22 cellular contexts compared by ENCODE assay signal in the genomic region with DNA sequence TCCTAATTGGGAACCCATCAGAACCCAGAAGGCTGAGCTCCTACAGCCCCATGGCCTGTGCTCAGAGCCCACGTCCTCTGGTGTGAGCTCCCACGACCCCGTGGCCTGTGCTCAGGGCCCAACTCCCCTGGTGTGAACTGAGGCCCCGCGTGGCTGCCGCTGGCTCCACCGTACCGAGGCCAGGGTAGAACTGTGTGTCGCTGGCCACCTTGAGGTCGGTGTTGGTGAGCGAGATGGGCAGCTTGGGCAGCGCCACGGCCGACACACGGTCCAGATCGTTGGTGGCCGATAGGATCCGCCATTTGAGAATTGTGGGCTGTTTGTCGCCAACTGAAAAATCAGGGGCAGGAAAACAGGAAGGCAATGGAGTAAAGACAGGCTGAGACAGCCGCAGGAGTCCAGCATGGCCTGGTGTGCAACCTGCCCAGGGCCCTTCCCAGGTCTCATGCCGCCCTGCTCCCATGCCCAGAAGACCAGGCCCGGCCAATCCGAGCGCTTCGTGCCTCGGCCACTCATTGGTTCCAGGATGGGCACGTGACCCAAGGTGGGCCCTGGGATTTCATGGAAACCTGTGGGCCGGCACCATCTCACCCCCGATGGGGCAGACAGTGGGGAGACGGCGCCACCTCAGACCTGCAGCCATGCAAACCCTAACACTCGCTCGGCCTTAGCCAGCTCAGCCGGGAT. TPM values are rescaled to one million over a fixed set of nuclear protein-coding genes. Genes with fewer than 3 reads are reported as not detected.
DNase-seq lines count a peak whose midpoint lies in the region; ATAC-seq, FAIRE-seq and TF ChIP-seq lines count a peak whose summit lies in the region.
"Had no signal": no experiment of that assay in that cellular context is flagged by ENCODE, and none has a peak within 500 bp of the region (broad histone marks: within the 10 kb centered on the region; RNA-seq: fewer than 3 reads in every experiment).

No MANE protein-coding gene starts in this region.

- peaks cover 8% of the 10 kb centered on the region for H3K36me3 Mint-ChIP-seq in T-cell
- H3K36me3 Mint-ChIP-seq: CD4-positive, CD25-positive, alpha-beta regulatory T cell had no signal

- 99% methylated on average over 23 of the region's 34 CpGs for WGBS in K562 (ENCODE audit: insufficient coverage, low coverage, missing lambda C conversion rate)
- WGBS in neuronal stem cell (ENCODE audit: extremely low coverage in 2 of 2, insufficient read length in 2 of 2, insufficient replicate concordance in 1 of 2), 2 donors: no CpG with 5 or more reads among the region's 34 CpGs

- no peak overlapping the region for H3K18ac ChIP-seq in neuronal stem cell (ENCODE audit: low read length)

- H3K27me3 ChIP-seq in K562 (ENCODE audit: control insufficient read depth in 2 of 2, insufficient read depth in 2 of 2, low read length in 2 of 2) (no peaks in the 10 kb centered on the region), neuronal stem cell (ENCODE audit: control insufficient read depth in 3 of 3, insufficient read depth in 3 of 3, low read depth in 1 of 3, low read length in 3 of 3) (no peaks in the 10 kb centered on the region)
- H3K27me3 ChIP-seq: BLaER1 had no signal

- peaks cover 68% of the 10 kb centered on the region for H3K36me3 ChIP-seq in K562 (ENCODE audit: control insufficient read depth, insufficient read depth, low read length)
- peaks cover 50 to 77% of the 10 kb centered on the region in 2 donors for H3K36me3 ChIP-seq in neuronal stem cell (replicated peaks in 1 of 2; ENCODE audit: control insufficient read depth in 2 of 2, insufficient read depth in 2 of 2, low read length in 2 of 2)

- ATAC-seq in K562 (no peak), T-cell (replicated peaks in 1 of 4) (no peak)
- ATAC-seq: CD8-positive, alpha-beta T cell had no signal

- no peak overlapping the region for H3K27ac Mint-ChIP-seq in T-cell
- H3K27ac Mint-ChIP-seq: CD4-positive, CD25-positive, alpha-beta regulatory T cell; CD8-positive, alpha-beta T cell; HFFc6 had no signal

- CTCF ChIA-PET in RWPE1 (lab: Yijun Ruan, JAX) (no interaction called here), K562 (lab: Yijun Ruan, JAX; ENCODE audit: low intra/inter-chr PET ratio) (no interaction called here), T-cell (lab: Charles Lee) (no interaction called here)

- no peak overlapping the region for H3K4me2 ChIP-seq in K562 (ENCODE audit: insufficient read depth, low read length)
- H3K4me2 ChIP-seq in neuronal stem cell (ENCODE audit: insufficient read depth, low read length, poor library complexity, severe bottlenecking): no peak overlapping the region
- H3K4me2 ChIP-seq: BLaER1 had no signal

- H3K79me1 ChIP-seq in neuronal stem cell (ENCODE audit: low read depth, low read length): peaks cover 15% of the 10 kb centered on the region

- H3K4me3 ChIP-seq in K562 (no peak overlapping the region), neuronal stem cell (ENCODE audit: low read length in 2 of 2) (peak overlapping the region in 1 of 2 donors; percentile 18)
- H3K4me3 ChIP-seq: BLaER1, HAP-1 had no signal

- H2AFZ ChIP-seq in K562 (ENCODE audit: low read depth, low read length) (no peak overlapping the region), neuronal stem cell (ENCODE audit: low read length) (no peak overlapping the region)

- no peak for DNase-seq in RWPE1 (ENCODE audit: low spot score)
- no peak for DNase-seq in K562 (ENCODE audit: extremely low read depth in 1 of 4, low spot score in 3 of 4)
- DNase-seq in neuronal stem cell (ENCODE audit: low spot score): no peak
- DNase-seq in DMS153 (lab: John Stamatoyannopoulos, UW): no peak
- DNase-seq in SHP77 treated with DMSO at 0.1 percent for 48 hours (lab: John Stamatoyannopoulos, UW): no peak
- no peak for DNase-seq in T-cell
- DNase-seq: Caco-2; CD4-positive, CD25-positive, alpha-beta regulatory T cell; CD8-positive, alpha-beta T cell; DMS79; EL; GDM1; GOT3; HFFc6 had no signal

- no peak overlapping the region for H2BK120ac ChIP-seq in neuronal stem cell (ENCODE audit: low read depth, low read length)

- no peak for TF ChIP-seq POLR2A in K562 (conservative IDR thresholded peaks at IDR 0.05)

- H3K9me3 Mint-ChIP-seq in T-cell: no peaks in the 10 kb centered on the region
- H3K9me3 Mint-ChIP-seq: CD4-positive, CD25-positive, alpha-beta regulatory T cell; CD8-positive, alpha-beta T cell; HFFc6 had no signal

- peak overlapping the region; percentile 73 for H3K23ac ChIP-seq in neuronal stem cell (ENCODE audit: low read depth, low read length, poor library complexity)

- H3K9me3 ChIP-seq in K562 (replicated peaks; ENCODE audit: control insufficient read depth, insufficient read depth, low read depth, low read length) (no peaks in the 10 kb centered on the region), neuronal stem cell (replicated peaks in 1 of 2; ENCODE audit: control insufficient read depth in 2 of 2, insufficient read depth in 1 of 2, low read depth in 1 of 2, low read length in 2 of 2) (peaks cover 0 to 6% of the 10 kb centered on the region in 2 donors)
- H3K9me3 ChIP-seq: BLaER1, Caco-2, HAP-1 had no signal

- H3K9ac ChIP-seq in K562 (ENCODE audit: insufficient read depth in 1 of 2, low read depth in 2 of 2, low read length in 2 of 2) (peak overlapping the region in 1 of 2 experiments; percentile 9; a peak in 1 of 4 replicates), neuronal stem cell (ENCODE audit: low read depth, low read length, poor library complexity) (peak overlapping the region; percentile 44)
- H3K9ac ChIP-seq: BLaER1 had no signal

- no peaks in the 10 kb centered on the region for H3K79me2 ChIP-seq in K562 (ENCODE audit: control insufficient read depth, insufficient read depth, low read length)

- POLR2A ChIA-PET in RWPE1 (lab: Yijun Ruan, JAX; ENCODE audit: low non-redundant PET): no interaction called here
- POLR2A ChIA-PET in K562 (lab: Yijun Ruan, JAX): interaction anchor here (0.9 to 3.1 kb wide), 4 partner anchors 11 to 85 kb away, joined by 3 to 11 read pairs (median 8); a partner anchor contains a TSS
- POLR2A ChIA-PET in T-cell (lab: Charles Lee): no interaction called here

- H3K14ac ChIP-seq in neuronal stem cell (ENCODE audit: low read length): no peak overlapping the region

- no peak overlapping the region for H2BK15ac ChIP-seq in neuronal stem cell (ENCODE audit: low read length)

- peak overlapping the region; percentile 43 for H4K8ac ChIP-seq in neuronal stem cell (ENCODE audit: low read depth, low read length)

- H2BK12ac ChIP-seq in neuronal stem cell (ENCODE audit: low read length): no peak overlapping the region

- H4K20me1 ChIP-seq in K562 (replicated peaks; ENCODE audit: control insufficient read depth, insufficient read depth, low read length): no peaks in the 10 kb centered on the region; the same call in 1 of the 2 replicates

- FAIRE-seq in K562 (lab: Jason Lieb, UNC): no peak
- FAIRE-seq: GM12891, GM18507, H54 had no signal

- in situ Hi-C loops in K562 (cut with MboI): no loop called here

- no peaks in the 10 kb centered on the region for H3K27me3 Mint-ChIP-seq in T-cell
- H3K27me3 Mint-ChIP-seq: CD4-positive, CD25-positive, alpha-beta regulatory T cell had no signal

- no peak overlapping the region for H4K91ac ChIP-seq in neuronal stem cell (ENCODE audit: low read depth, low read length, poor library complexity)

- H3K27ac ChIP-seq in RWPE1: peak overlapping the region; percentile 13; the same call in 1 of the 2 replicates
- H3K27ac ChIP-seq in K562 (ENCODE audit: extremely low read depth, low read depth, low read length): no peak overlapping the region
- no peak overlapping the region for H3K27ac ChIP-seq in neuronal stem cell (replicated peaks; ENCODE audit: low read length)
- H3K27ac ChIP-seq: BLaER1, C4-2B had no signal

- TF ChIP-seq CTCF in RWPE1 (conservative IDR thresholded peaks at IDR 0.05; ENCODE audit: low read depth) (no peak), K562 (IDR thresholded peaks at IDR 0.05 in 2 of 3, conservative IDR thresholded peaks at IDR 0.05 in 1 of 3; ENCODE audit: insufficient read depth in 2 of 3, low read depth in 1 of 3, low read length in 3 of 3) (no peak)

- H3K9me1 ChIP-seq in K562 (ENCODE audit: control insufficient read depth, insufficient read depth, low read length): no peaks in the 10 kb centered on the region

- no peak for TF ChIP-seq RAD21 in K562 (CRISPR knock-in tag; conservative IDR thresholded peaks at IDR 0.05 in 1 of 2, IDR thresholded peaks at IDR 0.05 in 1 of 2)

- no TSS peak for BruUV-seq in K562 (replicated peaks; lab: Mats Ljungman, UMichigan)

- peaks cover 0 to 50% of the 10 kb centered on the region in 2 experiments; a peak in 2 of 5 replicates for H3K4me1 ChIP-seq in K562 (replicated peaks in 1 of 2; ENCODE audit: control insufficient read depth in 2 of 2, insufficient read depth in 2 of 2, low read length in 2 of 2)
- H3K4me1 ChIP-seq in neuronal stem cell (ENCODE audit: control insufficient read depth in 2 of 2, insufficient read depth in 1 of 2, low read depth in 1 of 2, low read length in 2 of 2): no peaks in the 10 kb centered on the region
- H3K4me1 ChIP-seq: BLaER1, HAP-1 had no signal

- no peak overlapping the region for H3K4ac ChIP-seq in neuronal stem cell (ENCODE audit: low read length)

- intact Hi-C loops in K562 (cut with micrococcal nuclease): no loop called here

- H2BK5ac ChIP-seq in neuronal stem cell (ENCODE audit: low read length): peak overlapping the region; percentile 66

- peaks cover 0 to 3% (median 0%) of the 10 kb centered on the region in 3 donors for H3K4me1 Mint-ChIP-seq in T-cell

- no peak overlapping the region for H3K4me3 Mint-ChIP-seq in T-cell
- H3K4me3 Mint-ChIP-seq: CD8-positive, alpha-beta T cell; HFFc6 had no signal

- no peak for TF ChIP-seq EP300 in K562 (IDR thresholded peaks at IDR 0.05; ENCODE audit: low read length)

- peak overlapping the region; percentile 75 for H2AK5ac ChIP-seq in neuronal stem cell (ENCODE audit: low read depth, low read length)

RNA-seq across cellular contexts. Expression of a gene that starts 11.5 kb away (rescaled TPM):
- 28.6 and 108 TPM in 2 replicates for total RNA-seq in K562 (2011; cell fraction: chromatin; rRNA removed; ENCODE audit: low replicate concordance)
- 71.0 and 80.0 TPM in 2 replicates for total RNA-seq in K562 (2011; cell fraction: nucleolus; rRNA removed)
- total RNA-seq in K562 (2011; cell fraction: nucleoplasm; rRNA removed): 33.8 and 41.3 TPM in 2 replicates
- 15.6 and 22.1 TPM in 2 replicates for total RNA-seq in K562 (2014; rRNA removed)
- 1.2 and 1.8 TPM in 2 replicates for total RNA-seq in K562 (2014; rRNA removed; fragmentation: Illumina TruSeq; extraction: Trizol)
- 8.6 and 9.3 TPM in 2 replicates for total RNA-seq in K562 (2015; rRNA removed; fragmentation: Illumina TruSeq; extraction: Trizol)
- total RNA-seq in K562 (2021): 59.6 and 59.9 TPM in 2 replicates
- polyA plus RNA-seq in K562 (2011; rRNA removed): 10.3 and 26.2 TPM in 2 replicates
- polyA plus RNA-seq in K562 (2011; cell fraction: cytosol; rRNA removed): 36.6 and 87.3 TPM in 2 replicates
- polyA plus RNA-seq in K562 (2011; cell fraction: nucleus; rRNA removed): 34.7 and 60.1 TPM in 2 replicates
- 34.1 and 52.5 TPM in 2 replicates for polyA plus RNA-seq in K562 (2012)
- 7.1 and 20.0 TPM in 2 replicates for polyA plus RNA-seq in K562 (2014; fragmentation: Illumina TruSeq; extraction: Trizol)
- polyA plus RNA-seq in K562 (2014; fragmentation: Nextera tagmentation; extraction: Ambion mirVana): 1 to 10 TPM in 1 of 2 experiments, under 1 TPM in 1; 0.89 to 1.3 TPM
- polyA plus RNA-seq in K562 (2014; rRNA removed): 21.2 and 30.2 TPM in 2 replicates
- 10.3 and 15.6 TPM in 2 replicates for polyA minus RNA-seq in K562 (2011; rRNA and poly(A)+ RNA removed)
- 72.1 and 84.4 TPM in 2 replicates for polyA minus RNA-seq in K562 (2011; cell fraction: cytosol; rRNA and poly(A)+ RNA removed)
- polyA minus RNA-seq in K562 (2011; cell fraction: nucleus; rRNA and poly(A)+ RNA removed): 33.7 and 37.4 TPM in 2 replicates
- 33.3 TPM for polyA plus RNA-seq in neuronal stem cell (2013, experiment 1 of 2)
- 32.9 TPM for polyA plus RNA-seq in neuronal stem cell (2013, experiment 2 of 2)
- 100 to 1,000 TPM in 1 of 5 donors, 10 to 100 TPM in 4; 55.0 to 105 (median 92.4) TPM for total RNA-seq in T-cell

RNA-seq across cellular contexts. Expression of a gene that starts 11.8 kb away (rescaled TPM):
- not detected in 2 replicates for total RNA-seq in K562 (2011; cell fraction: chromatin; rRNA removed; ENCODE audit: low replicate concordance)
- not detected in 2 replicates for total RNA-seq in K562 (2011; cell fraction: nucleolus; rRNA removed)
- total RNA-seq in K562 (2011; cell fraction: nucleoplasm; rRNA removed): not detected in 2 replicates
- total RNA-seq in K562 (2014; rRNA removed): not detected in 2 replicates
- total RNA-seq in K562 (2014; rRNA removed; fragmentation: Illumina TruSeq; extraction: Trizol): not detected in 2 replicates
- not detected in 2 replicates for total RNA-seq in K562 (2015; rRNA removed; fragmentation: Illumina TruSeq; extraction: Trizol)
- not detected in 2 replicates for total RNA-seq in K562 (2021)
- not detected in 2 replicates for polyA plus RNA-seq in K562 (2011; rRNA removed)
- not detected in 2 replicates for polyA plus RNA-seq in K562 (2011; cell fraction: cytosol; rRNA removed)
- polyA plus RNA-seq in K562 (2011; cell fraction: nucleus; rRNA removed): not detected in 2 replicates
- not detected in 2 replicates for polyA plus RNA-seq in K562 (2012)
- polyA plus RNA-seq in K562 (2014; fragmentation: Illumina TruSeq; extraction: Trizol): not detected in 2 replicates
- not detected for polyA plus RNA-seq in K562 (2014; fragmentation: Nextera tagmentation; extraction: Ambion mirVana)
- polyA plus RNA-seq in K562 (2014; rRNA removed): not detected in 2 replicates
- under 0.01 TPM in 2 replicates for polyA minus RNA-seq in K562 (2011; rRNA and poly(A)+ RNA removed)
- 667 TPM in 1 of 2 replicates, not detected in the other for polyA minus RNA-seq in K562 (2011; cell fraction: cytosol; rRNA and poly(A)+ RNA removed)
- polyA minus RNA-seq in K562 (2011; cell fraction: nucleus; rRNA and poly(A)+ RNA removed): under 0.01 TPM in 1 of 2 replicates, not detected in the other
- not detected for polyA plus RNA-seq in neuronal stem cell (2013, experiment 1 of 2)
- polyA plus RNA-seq in neuronal stem cell (2013, experiment 2 of 2): not detected
- not detected for total RNA-seq in T-cell
- total RNA-seq: A172; A673; Caco-2; CD4-positive, CD25-positive, alpha-beta regulatory T cell; CD8-positive, alpha-beta T cell; HFFc6 had no signal
- polyA plus RNA-seq: CD4-positive, CD25-positive, alpha-beta regulatory T cell had no signal

RNA-seq across cellular contexts. Expression of a gene that starts 22.1 kb away (rescaled TPM):
- 11.2 and 25.3 TPM in 2 replicates for total RNA-seq in K562 (2011; cell fraction: chromatin; rRNA removed; ENCODE audit: low replicate concordance)
- total RNA-seq in K562 (2011; cell fraction: nucleolus; rRNA removed): 23.0 and 26.8 TPM in 2 replicates
- 13.6 and 23.8 TPM in 2 replicates for total RNA-seq in K562 (2011; cell fraction: nucleoplasm; rRNA removed)
- 59.4 and 80.2 TPM in 2 replicates for total RNA-seq in K562 (2014; rRNA removed)
- 3.1 TPM in 2 replicates for total RNA-seq in K562 (2014; rRNA removed; fragmentation: Illumina TruSeq; extraction: Trizol)
- 7.6 and 9.6 TPM in 2 replicates for total RNA-seq in K562 (2015; rRNA removed; fragmentation: Illumina TruSeq; extraction: Trizol)
- total RNA-seq in K562 (2021): 49.3 and 50.9 TPM in 2 replicates
- polyA plus RNA-seq in K562 (2011; rRNA removed): 8.5 and 12.1 TPM in 2 replicates
- 26.8 and 158 TPM in 2 replicates for polyA plus RNA-seq in K562 (2011; cell fraction: cytosol; rRNA removed)
- polyA plus RNA-seq in K562 (2011; cell fraction: nucleus; rRNA removed): 8.1 and 19.5 TPM in 2 replicates
- 35.9 and 45.0 TPM in 2 replicates for polyA plus RNA-seq in K562 (2012)
- polyA plus RNA-seq in K562 (2014; fragmentation: Illumina TruSeq; extraction: Trizol): 2.6 and 3.6 TPM in 2 replicates
- under 1 TPM; 0.52 to 0.63 TPM for polyA plus RNA-seq in K562 (2014; fragmentation: Nextera tagmentation; extraction: Ambion mirVana)
- 52.0 and 54.1 TPM in 2 replicates for polyA plus RNA-seq in K562 (2014; rRNA removed)
- 1.4 and 2.4 TPM in 2 replicates for polyA minus RNA-seq in K562 (2011; rRNA and poly(A)+ RNA removed)
- 20.8 and 31.8 TPM in 2 replicates for polyA minus RNA-seq in K562 (2011; cell fraction: cytosol; rRNA and poly(A)+ RNA removed)
- polyA minus RNA-seq in K562 (2011; cell fraction: nucleus; rRNA and poly(A)+ RNA removed): 6.1 and 7.4 TPM in 2 replicates
- 0.18 TPM for polyA plus RNA-seq in neuronal stem cell (2013, experiment 1 of 2)
- polyA plus RNA-seq in neuronal stem cell (2013, experiment 2 of 2): 0.14 TPM
- total RNA-seq in T-cell: 10 to 100 TPM in 1 of 5 donors, 1 to 10 TPM in 4; 2.8 to 10.3 (median 5.6) TPM

RNA-seq across cellular contexts. Expression of a gene that starts 29.4 kb away (rescaled TPM):
- not detected in 2 replicates for total RNA-seq in K562 (2011; cell fraction: chromatin; rRNA removed; ENCODE audit: low replicate concordance)
- total RNA-seq in K562 (2011; cell fraction: nucleolus; rRNA removed): not detected in 2 replicates
- total RNA-seq in K562 (2011; cell fraction: nucleoplasm; rRNA removed): not detected in 2 replicates
- total RNA-seq in K562 (2014; rRNA removed): 0.37 TPM in 1 of 2 replicates, not detected in the other
- total RNA-seq in K562 (2014; rRNA removed; fragmentation: Illumina TruSeq; extraction: Trizol): not detected in 2 replicates
- total RNA-seq in K562 (2015; rRNA removed; fragmentation: Illumina TruSeq; extraction: Trizol): not detected in 2 replicates
- not detected in 2 replicates for total RNA-seq in K562 (2021)
- polyA plus RNA-seq in K562 (2011; rRNA removed): not detected in 2 replicates
- not detected in 2 replicates for polyA plus RNA-seq in K562 (2011; cell fraction: cytosol; rRNA removed)
- polyA plus RNA-seq in K562 (2011; cell fraction: nucleus; rRNA removed): not detected in 2 replicates
- not detected in 2 replicates for polyA plus RNA-seq in K562 (2012)
- polyA plus RNA-seq in K562 (2014; fragmentation: Illumina TruSeq; extraction: Trizol): not detected in 2 replicates
- not detected for polyA plus RNA-seq in K562 (2014; fragmentation: Nextera tagmentation; extraction: Ambion mirVana)
- polyA plus RNA-seq in K562 (2014; rRNA removed): not detected in 2 replicates
- polyA minus RNA-seq in K562 (2011; rRNA and poly(A)+ RNA removed): not detected in 2 replicates
- polyA minus RNA-seq in K562 (2011; cell fraction: cytosol; rRNA and poly(A)+ RNA removed): not detected in 2 replicates
- polyA minus RNA-seq in K562 (2011; cell fraction: nucleus; rRNA and poly(A)+ RNA removed): not detected in 2 replicates
- not detected for polyA plus RNA-seq in neuronal stem cell (2013, experiment 1 of 2)
- polyA plus RNA-seq in neuronal stem cell (2013, experiment 2 of 2): not detected
- total RNA-seq in T-cell: under 1 TPM in 1 of 5 donors, not detected in 4; 0.83 TPM
- total RNA-seq: A172; A673; Caco-2; CD4-positive, CD25-positive, alpha-beta regulatory T cell; CD8-positive, alpha-beta T cell had no signal
- polyA plus RNA-seq: CD4-positive, CD25-positive, alpha-beta regulatory T cell had no signal

RNA-seq across cellular contexts. Expression of a gene that starts 31.5 kb away (rescaled TPM):
- total RNA-seq in K562 (2011; cell fraction: chromatin; rRNA removed; ENCODE audit: low replicate concordance): 66.6 and 166 TPM in 2 replicates
- total RNA-seq in K562 (2011; cell fraction: nucleolus; rRNA removed): 109 and 113 TPM in 2 replicates
- 92.6 and 119 TPM in 2 replicates for total RNA-seq in K562 (2011; cell fraction: nucleoplasm; rRNA removed)
- total RNA-seq in K562 (2014; rRNA removed) (63.2 and 75.6 TPM in 2 replicates), K562 (2014; rRNA removed; fragmentation: Illumina TruSeq; extraction: Trizol) (21.4 and 26.2 TPM in 2 replicates), K562 (2015; rRNA removed; fragmentation: Illumina TruSeq; extraction: Trizol) (44.6 and 46.1 TPM in 2 replicates), K562 (2021) (133 and 138 TPM in 2 replicates), T-cell (100 to 1,000 TPM; 190 to 252 (median 220) TPM)
- polyA plus RNA-seq in K562 (2011; rRNA removed) (59.0 and 93.9 TPM in 2 replicates), K562 (2014; fragmentation: Illumina TruSeq; extraction: Trizol) (87.6 and 109 TPM in 2 replicates), K562 (2014; fragmentation: Nextera tagmentation; extraction: Ambion mirVana) (1 to 10 TPM; 3.2 to 5.6 TPM), K562 (2014; rRNA removed) (140 and 154 TPM in 2 replicates)
- 105 and 207 TPM in 2 replicates for polyA plus RNA-seq in K562 (2011; cell fraction: cytosol; rRNA removed)
- 149 and 223 TPM in 2 replicates for polyA plus RNA-seq in K562 (2011; cell fraction: nucleus; rRNA removed)
- polyA plus RNA-seq in K562 (2012): 85.0 and 165 TPM in 2 replicates
- 11.6 and 16.6 TPM in 2 replicates for polyA minus RNA-seq in K562 (2011; rRNA and poly(A)+ RNA removed)
- polyA minus RNA-seq in K562 (2011; cell fraction: cytosol; rRNA and poly(A)+ RNA removed): 30.8 and 60.9 TPM in 2 replicates
- polyA minus RNA-seq in K562 (2011; cell fraction: nucleus; rRNA and poly(A)+ RNA removed): 22.8 and 25.2 TPM in 2 replicates
- 52.8 TPM for polyA plus RNA-seq in neuronal stem cell (2013, experiment 1 of 2)
- 52.4 TPM for polyA plus RNA-seq in neuronal stem cell (2013, experiment 2 of 2)
